In the genomic region with DNA sequence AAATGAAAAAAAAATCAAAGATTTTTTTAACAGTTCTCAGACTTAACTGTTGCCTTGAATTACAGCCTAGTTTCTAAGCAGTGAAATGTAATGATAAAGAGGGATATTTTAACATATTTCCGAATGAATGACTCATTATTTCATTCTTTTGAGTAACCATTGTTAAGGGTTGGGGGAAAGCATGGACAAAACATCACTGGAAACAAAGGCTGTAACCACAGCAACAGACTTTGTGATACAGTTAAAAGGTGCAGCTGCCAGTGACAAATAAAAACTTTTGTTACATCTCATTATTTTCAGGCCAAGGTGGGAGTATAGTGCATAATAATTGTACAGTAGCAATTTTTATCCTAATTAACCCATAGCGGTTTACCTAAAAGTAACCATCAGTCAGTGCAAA, we compare ENCODE assay signal across 2 cellular contexts.
TF ChIP-seq lines count a peak whose summit lies in the region.

No MANE protein-coding gene starts in this region.

TF ChIP-seq in H1, 55 proteins besides CTCF, POLR2A, EP300 and RAD21:
- TF ChIP-seq CEBPB (IDR thresholded peaks at IDR 0.05; ENCODE audit: low read depth, low read length) (0 out of 2 replicates have a peak, but pooled peaks have one; percentile 8), SUZ12 (IDR thresholded peaks at IDR 0.05; ENCODE audit: low read length) (no peak), TCF12 (IDR thresholded peaks at IDR 0.05; ENCODE audit: low read depth, low read length) (0 out of 2 replicates have a peak, but pooled peaks have one; percentile 23), SP2 (IDR thresholded peaks at IDR 0.05; ENCODE audit: low read length) (no peak), JUND (IDR thresholded peaks at IDR 0.05; ENCODE audit: low read length) (peak; percentile 65; the same call in 1 of the 2 replicates), MAX (IDR thresholded peaks at IDR 0.05) (no peak), JUN (IDR thresholded peaks at IDR 0.05; ENCODE audit: low read depth, low read length) (0 out of 2 replicates have a peak, but pooled peaks have one; percentile 16), NRF1 (IDR thresholded peaks at IDR 0.05; ENCODE audit: low read depth, low read length) (no peak), RXRA (IDR thresholded peaks at IDR 0.05; ENCODE audit: insufficient read depth, low read depth, low read length) (no peak)
- TF ChIP-seq, protein P1, sequence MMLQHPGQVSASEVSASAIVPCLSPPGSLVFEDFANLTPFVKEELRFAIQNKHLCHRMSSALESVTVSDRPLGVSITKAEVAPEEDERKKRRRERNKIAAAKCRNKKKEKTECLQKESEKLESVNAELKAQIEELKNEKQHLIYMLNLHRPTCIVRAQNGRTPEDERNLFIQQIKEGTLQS (IDR thresholded peaks at IDR 0.05; ENCODE audit: insufficient read depth, low read depth, low read length) = no peak

TF ChIP-seq in HepG2, 621 proteins besides CTCF, POLR2A, EP300 and RAD21:
- TF ChIP-seq ZNF276 (CRISPR knock-in tag; IDR thresholded peaks at IDR 0.05; ENCODE audit: low read depth) (no peak), TFDP2 (CRISPR knock-in tag; IDR thresholded peaks at IDR 0.05) (no peak), HHEX (CRISPR knock-in tag; IDR thresholded peaks at IDR 0.05) (no peak), ZNF552 (CRISPR knock-in tag; IDR thresholded peaks at IDR 0.05; ENCODE audit: borderline replicate concordance) (no peak), ZNF274 (CRISPR knock-in tag; IDR thresholded peaks at IDR 0.05) (no peak), ZBTB26 (CRISPR knock-in tag; IDR thresholded peaks at IDR 0.05; ENCODE audit: borderline replicate concordance) (no peak), KDM1A (CRISPR knock-in tag; IDR thresholded peaks at IDR 0.05) (no peak), LRRFIP1 (CRISPR knock-in tag; conservative IDR thresholded peaks at IDR 0.05) (no peak), SKIL (CRISPR knock-in tag; IDR thresholded peaks at IDR 0.05; ENCODE audit: borderline replicate concordance) (no peak), ZFP82 (CRISPR knock-in tag; IDR thresholded peaks at IDR 0.05; ENCODE audit: borderline replicate concordance) (no peak), ARNTL (CRISPR knock-in tag; IDR thresholded peaks at IDR 0.05) (no peak), MIXL1 (CRISPR knock-in tag; IDR thresholded peaks at IDR 0.05) (no peak), GLI4 (CRISPR knock-in tag; IDR thresholded peaks at IDR 0.05; ENCODE audit: borderline replicate concordance) (no peak), DR1 (CRISPR knock-in tag; IDR thresholded peaks at IDR 0.05) (no peak)
- TF ChIP-seq, protein P2, sequence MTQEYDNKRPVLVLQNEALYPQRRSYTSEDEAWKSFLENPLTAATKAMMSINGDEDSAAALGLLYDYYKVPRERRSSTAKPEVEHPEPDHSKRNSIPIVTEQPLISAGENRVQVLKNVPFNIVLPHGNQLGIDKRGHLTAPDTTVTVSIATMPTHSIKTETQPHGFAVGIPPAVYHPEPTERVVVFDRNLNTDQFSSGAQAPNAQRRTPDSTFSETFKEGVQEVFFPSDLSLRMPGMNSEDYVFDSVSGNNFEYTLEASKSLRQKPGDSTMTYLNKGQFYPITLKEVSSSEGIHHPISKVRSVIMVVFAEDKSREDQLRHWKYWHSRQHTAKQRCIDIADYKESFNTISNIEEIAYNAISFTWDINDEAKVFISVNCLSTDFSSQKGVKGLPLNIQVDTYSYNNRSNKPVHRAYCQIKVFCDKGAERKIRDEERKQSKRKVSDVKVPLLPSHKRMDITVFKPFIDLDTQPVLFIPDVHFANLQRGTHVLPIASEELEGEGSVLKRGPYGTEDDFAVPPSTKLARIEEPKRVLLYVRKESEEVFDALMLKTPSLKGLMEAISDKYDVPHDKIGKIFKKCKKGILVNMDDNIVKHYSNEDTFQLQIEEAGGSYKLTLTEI (CRISPR knock-in tag; conservative IDR thresholded peaks at IDR 0.05) = no peak
- TF ChIP-seq, protein P3, sequence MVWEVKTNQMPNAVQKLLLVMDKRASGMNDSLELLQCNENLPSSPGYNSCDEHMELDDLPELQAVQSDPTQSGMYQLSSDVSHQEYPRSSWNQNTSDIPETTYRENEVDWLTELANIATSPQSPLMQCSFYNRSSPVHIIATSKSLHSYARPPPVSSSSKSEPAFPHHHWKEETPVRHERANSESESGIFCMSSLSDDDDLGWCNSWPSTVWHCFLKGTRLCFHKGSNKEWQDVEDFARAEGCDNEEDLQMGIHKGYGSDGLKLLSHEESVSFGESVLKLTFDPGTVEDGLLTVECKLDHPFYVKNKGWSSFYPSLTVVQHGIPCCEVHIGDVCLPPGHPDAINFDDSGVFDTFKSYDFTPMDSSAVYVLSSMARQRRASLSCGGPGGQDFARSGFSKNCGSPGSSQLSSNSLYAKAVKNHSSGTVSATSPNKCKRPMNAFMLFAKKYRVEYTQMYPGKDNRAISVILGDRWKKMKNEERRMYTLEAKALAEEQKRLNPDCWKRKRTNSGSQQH (CRISPR knock-in tag; IDR thresholded peaks at IDR 0.05; ENCODE audit: low read depth) = no peak
- TF ChIP-seq, protein P4, sequence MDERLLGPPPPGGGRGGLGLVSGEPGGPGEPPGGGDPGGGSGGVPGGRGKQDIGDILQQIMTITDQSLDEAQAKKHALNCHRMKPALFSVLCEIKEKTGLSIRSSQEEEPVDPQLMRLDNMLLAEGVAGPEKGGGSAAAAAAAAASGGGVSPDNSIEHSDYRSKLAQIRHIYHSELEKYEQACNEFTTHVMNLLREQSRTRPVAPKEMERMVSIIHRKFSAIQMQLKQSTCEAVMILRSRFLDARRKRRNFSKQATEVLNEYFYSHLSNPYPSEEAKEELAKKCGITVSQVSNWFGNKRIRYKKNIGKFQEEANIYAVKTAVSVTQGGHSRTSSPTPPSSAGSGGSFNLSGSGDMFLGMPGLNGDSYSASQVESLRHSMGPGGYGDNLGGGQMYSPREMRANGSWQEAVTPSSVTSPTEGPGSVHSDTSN (CRISPR knock-in tag; IDR thresholded peaks at IDR 0.05) = no peak
- TF ChIP-seq, protein P5, sequence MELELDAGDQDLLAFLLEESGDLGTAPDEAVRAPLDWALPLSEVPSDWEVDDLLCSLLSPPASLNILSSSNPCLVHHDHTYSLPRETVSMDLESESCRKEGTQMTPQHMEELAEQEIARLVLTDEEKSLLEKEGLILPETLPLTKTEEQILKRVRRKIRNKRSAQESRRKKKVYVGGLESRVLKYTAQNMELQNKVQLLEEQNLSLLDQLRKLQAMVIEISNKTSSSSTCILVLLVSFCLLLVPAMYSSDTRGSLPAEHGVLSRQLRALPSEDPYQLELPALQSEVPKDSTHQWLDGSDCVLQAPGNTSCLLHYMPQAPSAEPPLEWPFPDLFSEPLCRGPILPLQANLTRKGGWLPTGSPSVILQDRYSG (CRISPR knock-in tag; IDR thresholded peaks at IDR 0.05) = no peak
- TF ChIP-seq, protein P6, sequence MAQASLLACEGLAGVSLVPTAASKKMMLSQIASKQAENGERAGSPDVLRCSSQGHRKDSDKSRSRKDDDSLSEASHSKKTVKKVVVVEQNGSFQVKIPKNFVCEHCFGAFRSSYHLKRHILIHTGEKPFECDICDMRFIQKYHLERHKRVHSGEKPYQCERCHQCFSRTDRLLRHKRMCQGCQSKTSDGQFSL (CRISPR knock-in tag; IDR thresholded peaks at IDR 0.05) = no peak
- TF ChIP-seq, protein P7, sequence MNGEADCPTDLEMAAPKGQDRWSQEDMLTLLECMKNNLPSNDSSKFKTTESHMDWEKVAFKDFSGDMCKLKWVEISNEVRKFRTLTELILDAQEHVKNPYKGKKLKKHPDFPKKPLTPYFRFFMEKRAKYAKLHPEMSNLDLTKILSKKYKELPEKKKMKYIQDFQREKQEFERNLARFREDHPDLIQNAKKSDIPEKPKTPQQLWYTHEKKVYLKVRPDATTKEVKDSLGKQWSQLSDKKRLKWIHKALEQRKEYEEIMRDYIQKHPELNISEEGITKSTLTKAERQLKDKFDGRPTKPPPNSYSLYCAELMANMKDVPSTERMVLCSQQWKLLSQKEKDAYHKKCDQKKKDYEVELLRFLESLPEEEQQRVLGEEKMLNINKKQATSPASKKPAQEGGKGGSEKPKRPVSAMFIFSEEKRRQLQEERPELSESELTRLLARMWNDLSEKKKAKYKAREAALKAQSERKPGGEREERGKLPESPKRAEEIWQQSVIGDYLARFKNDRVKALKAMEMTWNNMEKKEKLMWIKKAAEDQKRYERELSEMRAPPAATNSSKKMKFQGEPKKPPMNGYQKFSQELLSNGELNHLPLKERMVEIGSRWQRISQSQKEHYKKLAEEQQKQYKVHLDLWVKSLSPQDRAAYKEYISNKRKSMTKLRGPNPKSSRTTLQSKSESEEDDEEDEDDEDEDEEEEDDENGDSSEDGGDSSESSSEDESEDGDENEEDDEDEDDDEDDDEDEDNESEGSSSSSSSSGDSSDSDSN (CRISPR knock-in tag; IDR thresholded peaks at IDR 0.05) = no peak
